ENCODE assay signal across 12 cellular contexts in the genomic region with DNA sequence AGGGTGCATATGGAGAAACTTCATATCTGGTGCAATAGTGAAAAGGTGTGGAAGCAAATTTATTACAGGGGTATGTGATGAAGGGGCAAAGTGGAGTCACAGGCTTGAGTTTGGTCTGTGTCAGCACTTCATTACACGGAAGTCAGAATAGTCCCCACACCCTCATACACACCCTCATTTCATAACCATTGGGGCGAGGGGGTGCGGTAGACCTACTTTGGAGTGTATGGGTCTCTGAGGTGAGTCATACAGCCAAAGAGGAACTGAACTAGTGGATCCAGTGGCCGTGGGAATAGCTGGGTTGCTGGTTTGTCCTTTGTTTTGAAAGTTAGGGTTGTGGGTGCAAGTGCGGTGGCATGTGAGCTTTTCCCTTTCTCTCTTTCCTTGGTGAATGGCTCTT. TPM values are rescaled to one million over a fixed set of nuclear protein-coding genes. Genes with fewer than 3 reads are reported as not detected.
DNase-seq lines count a peak whose midpoint lies in the region; ATAC-seq and TF ChIP-seq lines count a peak whose summit lies in the region.
"Had no signal": no experiment of that assay in that cellular context is flagged by ENCODE, and none has a peak within 500 bp of the region (broad histone marks: within the 10 kb centered on the region; RNA-seq: fewer than 3 reads in every experiment).

No MANE protein-coding gene starts in this region.

- ATAC-seq in esophagus mucosa (peak; percentile 94), HG03521 (IDR thresholded peaks at IDR 0.05; ENCODE audit: unreplicated experiment) (no peak), GM18511 (IDR thresholded peaks at IDR 0.05; ENCODE audit: unreplicated experiment) (no peak)
- ATAC-seq: naive thymus-derived CD8-positive, alpha-beta T cell had no signal

- H3K27ac ChIP-seq in smooth muscle cell (ENCODE audit: low read depth) = peak overlapping the region; percentile 0

- WGBS in smooth muscle cell (ENCODE audit: low lambda C conversion rate) = 93% methylated on average over 5 of the region's 5 CpGs

- no peaks in the 10 kb centered on the region for H3K36me3 ChIP-seq in smooth muscle cell (ENCODE audit: low read depth)

- H3K27me3 ChIP-seq in smooth muscle cell (ENCODE audit: low read depth) = no peaks in the 10 kb centered on the region

- peak; percentile 10 to 11 for DNase-seq in activated CD4-positive, alpha-beta T cell treated with anti-CD3 and anti-CD28 coated beads, Interleukin-2, amount 50 U/mL, for 48 hours
- no peak for DNase-seq in activated CD4-positive, alpha-beta T cell treated with anti-CD3 and anti-CD28 coated beads for 4 hours
- DNase-seq in SIG-M5 (lab: John Stamatoyannopoulos, UW) (peak; percentile 90), smooth muscle cell (lab: John Stamatoyannopoulos, UW; ENCODE audit: unreplicated experiment) (no peak), amygdala (lab: John Stamatoyannopoulos, UW) (no peak)
- DNase-seq: amniotic stem cell; naive thymus-derived CD8-positive, alpha-beta T cell; SHP77 treated with DMSO at 0.1 percent for 48 hours had no signal

- H3K79me2 ChIP-seq in smooth muscle cell (ENCODE audit: low read depth) = peaks cover 82% of the 10 kb centered on the region

- no peak for TF ChIP-seq CTCF in smooth muscle cell (IDR thresholded peaks at IDR 0.05; ENCODE audit: borderline replicate concordance, insufficient read depth, poor library complexity, severe bottlenecking)

- peaks cover 68% of the 10 kb centered on the region for H4K20me1 ChIP-seq in smooth muscle cell (ENCODE audit: low read depth)

- no peak overlapping the region for H3K4me2 ChIP-seq in smooth muscle cell

- H3K9me3 ChIP-seq in smooth muscle cell (replicated peaks; ENCODE audit: low read depth) = no peaks in the 10 kb centered on the region

- H2AFZ ChIP-seq in smooth muscle cell (ENCODE audit: low read depth) = no peak overlapping the region

- H3K9ac ChIP-seq in smooth muscle cell (ENCODE audit: low read depth) = no peak overlapping the region

- no peak overlapping the region for H3K4me3 ChIP-seq in smooth muscle cell
- H3K4me3 ChIP-seq: skin epidermis had no signal

- peaks cover 13% of the 10 kb centered on the region for H3K4me1 ChIP-seq in smooth muscle cell (ENCODE audit: low read depth)

- H3F3A ChIP-seq in smooth muscle cell (ENCODE audit: low read depth) = peaks cover 10% of the 10 kb centered on the region

RNA-seq across cellular contexts. Expression of a gene that starts 3.3 kb away (rescaled TPM):
- total RNA-seq in esophagus mucosa = 42.4 TPM
- total RNA-seq in smooth muscle cell = 59.2 and 75.8 TPM in 2 replicates
- 73.9 and 90.2 TPM in 2 replicates for polyA plus RNA-seq in smooth muscle cell

Comparison
In these comparisons a context has a peak if more than half of its experiments do, and no peak if none do; other contexts are left out.
1. DNase-seq: peak in activated CD4-positive, alpha-beta T cell treated with anti-CD3 and anti-CD28 coated beads, Interleukin-2, amount 50 U/mL, for 48 hours (2 of 2) and SIG-M5 (single experiment); none in activated CD4-positive, alpha-beta T cell treated with anti-CD3 and anti-CD28 coated beads for 4 hours (0 of 2), smooth muscle cell (single experiment) and amygdala (0 of 56).